18 cellular contexts compared by ENCODE assay signal in the genomic region with DNA sequence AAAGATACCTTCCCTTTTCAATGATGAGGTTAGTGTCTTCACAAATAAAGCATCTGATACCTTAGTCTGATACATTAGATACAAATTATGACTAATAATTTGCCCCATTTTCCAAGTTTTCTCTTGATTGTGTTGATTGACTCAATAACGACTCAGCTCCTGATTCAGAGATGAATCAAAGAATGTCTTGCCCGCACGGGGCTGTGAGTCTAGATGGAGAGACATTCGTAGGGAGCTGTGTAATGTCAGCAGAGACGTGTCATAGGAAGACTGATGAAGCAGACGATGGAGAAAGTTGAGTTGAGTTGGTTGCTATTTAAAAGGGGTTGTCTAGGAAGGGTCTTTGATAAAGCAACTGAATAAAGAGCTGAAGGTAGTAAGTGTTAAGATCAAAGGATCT.
"Had no signal": no experiment of that assay in that cellular context is flagged by ENCODE, and none has a peak within 500 bp of the region (broad histone marks: within the 10 kb centered on the region; RNA-seq: fewer than 3 reads in every experiment).

No MANE protein-coding gene starts in this region.

- H3K4me1 ChIP-seq: adrenal gland, SJSA1, spleen, tibial artery, uterus had no signal

- H3K27ac Mint-ChIP-seq: activated CD8-positive, alpha-beta memory T cell treated with anti-CD3 and anti-CD28 coated beads, Interleukin-2, amount 10 ng/mL, durations not matched to agents 7 days and 5 days; nephron; T-helper 2 cell treated with Interferon-gamma antibody and Interleukin-4, amounts not matched to agents 5 μg/mL and 100 μg/mL, for 36 hours had no signal

- H3K4me3 ChIP-seq: adrenal gland, SJSA1, spleen, tibial artery, uterus had no signal

- H3K36me3 ChIP-seq: adrenal gland, SJSA1, spleen, tibial artery, uterus had no signal

- H3K36me3 Mint-ChIP-seq: activated CD8-positive, alpha-beta memory T cell treated with anti-CD3 and anti-CD28 coated beads, Interleukin-2, amount 10 ng/mL, durations not matched to agents 7 days and 5 days had no signal

- ATAC-seq: activated CD8-positive, alpha-beta memory T cell treated with anti-CD3 and anti-CD28 coated beads, Interleukin-2, amount 10 ng/mL, durations not matched to agents 7 days and 5 days; left ventricle myocardium superior; sciatic nerve had no signal

- H3K9me3 ChIP-seq: adrenal gland, SJSA1, tibial artery, uterus had no signal

- H3K4me1 Mint-ChIP-seq: activated CD8-positive, alpha-beta memory T cell treated with anti-CD3 and anti-CD28 coated beads, Interleukin-2, amount 10 ng/mL, durations not matched to agents 7 days and 5 days had no signal

- H3K27ac ChIP-seq: adrenal gland, epithelial cell of prostate, SJSA1, spleen, tibial artery, uterus had no signal

- H3K9me3 Mint-ChIP-seq: T-helper 2 cell treated with Interferon-gamma antibody and Interleukin-4, amounts not matched to agents 5 μg/mL and 100 μg/mL, for 36 hours had no signal

- DNase-seq: activated CD8-positive, alpha-beta memory T cell treated with anti-CD3 and anti-CD28 coated beads, Interleukin-2, amount 10 ng/mL, durations not matched to agents 7 days and 5 days; activated effector memory CD4-positive, alpha-beta T cell treated with Interleukin-2 at 50 U/mL for 16 hours; adrenal gland; central memory CD4-positive, alpha-beta T cell; cortex of kidney; effector memory CD4-positive, alpha-beta T cell; kidney; left ventricle myocardium superior; mesendoderm; spleen; SW 1271; tibial artery; uterus had no signal

- H3K27me3 ChIP-seq: adrenal gland, SJSA1, spleen, tibial artery, uterus had no signal

- H3K4me3 Mint-ChIP-seq: activated CD8-positive, alpha-beta memory T cell treated with anti-CD3 and anti-CD28 coated beads, Interleukin-2, amount 10 ng/mL, durations not matched to agents 7 days and 5 days; nephron; T-helper 2 cell treated with Interferon-gamma antibody and Interleukin-4, amounts not matched to agents 5 μg/mL and 100 μg/mL, for 36 hours had no signal
